Comparison of ENCODE assay signal across 24 cellular contexts in the genomic region with DNA sequence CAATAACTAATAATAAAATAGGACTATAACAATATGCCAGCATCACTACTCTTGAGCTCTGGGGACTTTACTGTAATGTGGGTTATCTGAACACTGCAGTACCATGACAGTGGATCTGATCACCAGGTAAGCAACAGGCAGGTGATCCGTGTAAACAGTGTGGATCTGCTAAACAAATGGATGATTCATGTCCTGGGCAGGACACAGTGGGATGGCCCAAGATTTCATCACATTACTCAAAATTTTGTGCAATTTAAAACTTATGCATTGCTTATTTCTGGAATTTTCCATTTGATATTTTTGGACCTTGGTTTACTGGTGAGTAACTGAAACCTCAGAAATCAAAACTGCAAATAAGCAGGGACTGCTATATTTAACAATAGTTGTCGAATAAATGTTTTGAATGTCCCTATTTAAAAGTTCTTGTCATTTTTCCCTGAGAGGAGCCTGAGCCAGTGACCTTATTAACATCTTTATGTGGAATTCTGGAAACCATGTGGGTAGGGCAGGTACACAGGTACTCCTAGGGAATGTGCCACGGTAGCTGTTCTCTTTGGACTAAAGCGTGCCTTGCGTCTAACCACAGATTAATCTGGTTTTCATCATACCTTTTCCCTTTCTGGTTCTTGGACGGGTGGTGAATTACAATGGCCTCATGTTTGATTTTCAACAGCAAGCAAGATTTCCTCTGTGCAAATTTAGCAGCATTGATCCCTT.
DNase-seq lines count a peak whose midpoint lies in the region; ATAC-seq and TF ChIP-seq lines count a peak whose summit lies in the region.
"Had no signal": no experiment of that assay in that cellular context is flagged by ENCODE, and none has a peak within 500 bp of the region (broad histone marks: within the 10 kb centered on the region; RNA-seq: fewer than 3 reads in every experiment).

No MANE protein-coding gene starts in this region.

- H3K36me3 Mint-ChIP-seq in MCF 10A (ENCODE audit: insufficient read depth, unreplicated experiment) (no peaks in the 10 kb centered on the region), WTC11 (no peaks in the 10 kb centered on the region), Caco-2 (ENCODE audit: insufficient read depth, unreplicated experiment) (no peaks in the 10 kb centered on the region)
- H3K36me3 Mint-ChIP-seq: natural killer cell; stimulated activated naive B cell treated with anti-CD40 and anti-IgM and Interleukin-4, amounts not matched to agents 10 μg/mL and 1 μg/mL and 100 μg/mL, for 72 hours had no signal

- intact Hi-C loops in MCF 10A (cut with micrococcal nuclease), result no loop called here
- intact Hi-C loops in breast epithelium (cut with DNase I; ENCODE audit: low total_unique reads), result no loop called here
- intact Hi-C loops in Caco-2 (cut with micrococcal nuclease; ENCODE audit: unreplicated experiment), result no loop called here

- no peak for ATAC-seq in WTC11
- ATAC-seq in GM21619 (IDR thresholded peaks at IDR 0.05; ENCODE audit: unreplicated experiment), result no peak
- ATAC-seq: effector memory CD8-positive, alpha-beta T cell; natural killer cell; stimulated activated naive B cell treated with anti-CD40 and anti-IgM and Interleukin-4, amounts not matched to agents 10 μg/mL and 1 μg/mL and 100 μg/mL, for 72 hours had no signal

- H3K27ac ChIP-seq in breast epithelium, result no peak overlapping the region
- H3K27ac ChIP-seq: brain microvascular endothelial cell, esophagus squamous epithelium, suprapubic skin, WERI-Rb-1 had no signal

- H3K4me3 ChIP-seq in breast epithelium (no peak overlapping the region), Caco-2 (ENCODE audit: low read depth, low read length) (no peak overlapping the region)
- H3K4me3 ChIP-seq: esophagus squamous epithelium, suprapubic skin had no signal

- H3K9me3 Mint-ChIP-seq in MCF 10A (ENCODE audit: unreplicated experiment) (no peaks in the 10 kb centered on the region), WTC11 (no peaks in the 10 kb centered on the region), Caco-2 (ENCODE audit: unreplicated experiment) (no peaks in the 10 kb centered on the region)
- H3K9me3 Mint-ChIP-seq: activated CD4-positive, alpha-beta T cell treated with anti-CD3 and anti-CD28 coated beads, Interleukin-2, amount 10 ng/mL, durations not matched to agents 7 days and 5 days; effector memory CD8-positive, alpha-beta T cell; natural killer cell; stimulated activated naive B cell treated with anti-CD40 and anti-IgM and Interleukin-4, amounts not matched to agents 10 μg/mL and 1 μg/mL and 100 μg/mL, for 72 hours had no signal

- no peak overlapping the region for H3K4me3 Mint-ChIP-seq in MCF 10A (ENCODE audit: unreplicated experiment)
- H3K4me3 Mint-ChIP-seq in WTC11, result no peak overlapping the region
- no peak overlapping the region for H3K4me3 Mint-ChIP-seq in Caco-2 (ENCODE audit: unreplicated experiment)
- H3K4me3 Mint-ChIP-seq: activated CD4-positive, alpha-beta T cell treated with anti-CD3 and anti-CD28 coated beads, Interleukin-2, amount 10 ng/mL, durations not matched to agents 7 days and 5 days; effector memory CD8-positive, alpha-beta T cell; natural killer cell; stimulated activated naive B cell treated with anti-CD40 and anti-IgM and Interleukin-4, amounts not matched to agents 10 μg/mL and 1 μg/mL and 100 μg/mL, for 72 hours had no signal

- H3K36me3 ChIP-seq in breast epithelium (no peaks in the 10 kb centered on the region), Caco-2 (ENCODE audit: control insufficient read depth, insufficient read depth, low read length) (no peaks in the 10 kb centered on the region)
- H3K36me3 ChIP-seq: brain microvascular endothelial cell, esophagus squamous epithelium, suprapubic skin, WERI-Rb-1 had no signal

- no peaks in the 10 kb centered on the region for H3K9me3 ChIP-seq in breast epithelium
- no peaks in the 10 kb centered on the region for H3K9me3 ChIP-seq in Caco-2
- H3K9me3 ChIP-seq: esophagus squamous epithelium, suprapubic skin had no signal

- CTCF ChIA-PET in MCF 10A (lab: Yijun Ruan, JAX) (interaction anchor here (0.6 to 1.0 kb wide), 2 partner anchors 261 to 621 kb away, joined by 3 read pairs; no protein-coding TSS in a partner anchor), WTC11 (lab: Charles Lee) (no interaction called here), Caco-2 (lab: Charles Lee) (no interaction called here)

- peak overlapping the region; percentile 54 for H3K27ac Mint-ChIP-seq in MCF 10A (ENCODE audit: low read depth, unreplicated experiment)
- H3K27ac Mint-ChIP-seq in WTC11, result no peak overlapping the region
- H3K27ac Mint-ChIP-seq in Caco-2 (ENCODE audit: unreplicated experiment), result no peak overlapping the region
- H3K27ac Mint-ChIP-seq: activated CD4-positive, alpha-beta T cell treated with anti-CD3 and anti-CD28 coated beads, Interleukin-2, amount 10 ng/mL, durations not matched to agents 7 days and 5 days; effector memory CD8-positive, alpha-beta T cell; natural killer cell; stimulated activated naive B cell treated with anti-CD40 and anti-IgM and Interleukin-4, amounts not matched to agents 10 μg/mL and 1 μg/mL and 100 μg/mL, for 72 hours had no signal

- H3K27me3 Mint-ChIP-seq in MCF 10A (ENCODE audit: insufficient read depth, unreplicated experiment) (no peaks in the 10 kb centered on the region), WTC11 (ENCODE audit: low read depth) (no peaks in the 10 kb centered on the region), Caco-2 (ENCODE audit: insufficient read depth, unreplicated experiment) (no peaks in the 10 kb centered on the region)
- H3K27me3 Mint-ChIP-seq: activated CD4-positive, alpha-beta T cell treated with anti-CD3 and anti-CD28 coated beads, Interleukin-2, amount 10 ng/mL, durations not matched to agents 7 days and 5 days; stimulated activated naive B cell treated with anti-CD40 and anti-IgM and Interleukin-4, amounts not matched to agents 10 μg/mL and 1 μg/mL and 100 μg/mL, for 72 hours had no signal

- POLR2A ChIA-PET in MCF 10A (lab: Yijun Ruan, JAX), result interaction anchor here (1.1 kb wide), 1 partner anchor 12 kb away, joined by 3 read pairs; no protein-coding TSS in a partner anchor
- POLR2A ChIA-PET in WTC11 (lab: Charles Lee), result no interaction called here
- POLR2A ChIA-PET in Caco-2 (lab: Charles Lee), result no interaction called here

- H3K4me1 Mint-ChIP-seq in MCF 10A (ENCODE audit: insufficient read depth, unreplicated experiment) (peaks cover 9% of the 10 kb centered on the region), WTC11 (no peaks in the 10 kb centered on the region), Caco-2 (ENCODE audit: low read depth, unreplicated experiment) (no peaks in the 10 kb centered on the region)
- H3K4me1 Mint-ChIP-seq: activated CD4-positive, alpha-beta T cell treated with anti-CD3 and anti-CD28 coated beads, Interleukin-2, amount 10 ng/mL, durations not matched to agents 7 days and 5 days; natural killer cell; stimulated activated naive B cell treated with anti-CD40 and anti-IgM and Interleukin-4, amounts not matched to agents 10 μg/mL and 1 μg/mL and 100 μg/mL, for 72 hours had no signal

- TF ChIP-seq POLR2A in breast epithelium (IDR thresholded peaks at IDR 0.05), result no peak

- no peaks in the 10 kb centered on the region for H3K4me1 ChIP-seq in breast epithelium
- peaks cover 5% of the 10 kb centered on the region for H3K4me1 ChIP-seq in Caco-2
- H3K4me1 ChIP-seq: suprapubic skin had no signal

- DNase-seq in MCF 10A (ENCODE audit: unreplicated experiment) (peak; percentile 59), breast epithelium (ENCODE audit: low spot score in 2 of 2) (no peak), WTC11 (ENCODE audit: low spot score) (no peak), fibroblast of peridontal ligament (ENCODE audit: extremely low read depth) (peak; percentile 51), glomerular visceral epithelial cell (ENCODE audit: extremely low spot score) (no peak), NCI-H2029 (lab: John Stamatoyannopoulos, UW) (no peak), Caco-2 (no peak)
- DNase-seq: 8988T; activated CD4-positive, alpha-beta T cell treated with anti-CD3 and anti-CD28 coated beads, Interleukin-2, amount 10 ng/mL, durations not matched to agents 7 days and 5 days; activated T-cell treated with anti-CD3 and anti-CD28 coated beads, Interleukin-2, amount 50 U/mL, for 48 hours; AML-193; brain microvascular endothelial cell; effector memory CD8-positive, alpha-beta T cell; esophagus squamous epithelium; GF-D8; H7; natural killer cell; OCI-M1; Right ventricle myocardium superior; stimulated activated CD4-positive, alpha-beta T cell treated with anti-CD3 and anti-CD28 coated beads, Interleukin-15, amount 100 ng/mL, for 24 hours; stimulated activated naive B cell treated with anti-CD40 and anti-IgM and Interleukin-4, amounts not matched to agents 10 μg/mL and 1 μg/mL and 100 μg/mL, for 72 hours; WERI-Rb-1 had no signal

- no peaks in the 10 kb centered on the region for H3K27me3 ChIP-seq in breast epithelium
- no peaks in the 10 kb centered on the region for H3K27me3 ChIP-seq in Caco-2 (replicated peaks; ENCODE audit: control insufficient read depth, insufficient read depth, low read length)
- H3K27me3 ChIP-seq: brain microvascular endothelial cell, esophagus squamous epithelium, suprapubic skin had no signal

- TF ChIP-seq CTCF in MCF 10A (IDR thresholded peaks at IDR 0.05; ENCODE audit: unreplicated experiment) (no peak), breast epithelium (IDR thresholded peaks at IDR 0.05) (no peak), WTC11 (IDR thresholded peaks at IDR 0.05) (no peak), Caco-2 (IDR thresholded peaks at IDR 0.05; ENCODE audit: insufficient read depth in 1 of 2, low read depth in 1 of 2, low read length in 1 of 2, severe bottlenecking in 1 of 2, unreplicated experiment in 1 of 2) (no peak)

- BruUV-seq in MCF 10A (replicated peaks; lab: Mats Ljungman, UMichigan), result no TSS peak
- no TSS peak for BruUV-seq in Caco-2 (replicated peaks; lab: Mats Ljungman, UMichigan)

TF ChIP-seq in WTC11, 78 proteins besides CTCF, POLR2A, EP300 and RAD21:
- TF ChIP-seq ZNF219 (CRISPR knock-in tag; IDR thresholded peaks at IDR 0.05; ENCODE audit: borderline replicate concordance), result no peak
- TF ChIP-seq GABPB1 (CRISPR knock-in tag; IDR thresholded peaks at IDR 0.05), result 0 out of 2 replicates have a peak, but pooled peaks have one; percentile 35
TF ChIP-seq in WTC11: peak in this region for 1.

Comparison
In these comparisons a context has a peak if more than half of its experiments do, and no peak if none do; other contexts are left out.
1. DNase-seq: peak in MCF 10A (single experiment) and fibroblast of peridontal ligament (single experiment); none in breast epithelium (0 of 2), WTC11 (single experiment), glomerular visceral epithelial cell (single experiment), NCI-H2029 (single experiment) and Caco-2 (0 of 2).